In the genomic region with DNA sequence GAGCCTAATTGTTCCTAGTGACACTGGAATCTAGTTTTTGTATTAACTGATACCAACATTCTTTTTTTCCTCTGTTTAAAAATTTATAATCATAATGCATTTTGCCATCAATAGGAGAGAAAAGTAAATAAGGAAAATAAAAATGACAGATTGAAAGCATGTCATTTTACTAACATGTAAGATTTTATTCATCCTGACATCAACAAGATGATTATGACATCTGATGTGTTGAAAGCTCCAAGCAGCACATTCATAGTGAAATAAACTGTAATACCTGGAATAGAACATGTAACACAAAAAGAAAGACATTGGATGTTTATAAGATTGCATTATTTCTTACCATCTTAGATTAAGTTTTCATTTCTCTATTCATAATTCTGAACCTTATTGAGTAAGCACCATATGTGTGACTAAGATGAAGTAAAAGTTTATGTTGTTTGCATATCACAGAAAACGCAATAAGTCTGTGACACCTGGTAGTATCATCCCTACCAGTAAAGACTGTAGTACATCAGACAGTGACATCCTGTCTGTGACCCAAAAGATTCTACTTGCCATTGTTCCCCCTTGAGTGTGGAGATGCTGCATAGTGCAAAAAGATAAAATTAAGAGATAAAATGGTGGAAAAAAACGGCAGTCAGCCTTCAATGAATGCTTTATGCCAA, we compare ENCODE assay signal across 26 cellular contexts.
DNase-seq lines count a peak whose midpoint lies in the region; ATAC-seq, FAIRE-seq and TF ChIP-seq lines count a peak whose summit lies in the region.
"Had no signal": no experiment of that assay in that cellular context is flagged by ENCODE, and none has a peak within 500 bp of the region (broad histone marks: within the 10 kb centered on the region; RNA-seq: fewer than 3 reads in every experiment).

No MANE protein-coding gene starts in this region.

- H3K36me3 Mint-ChIP-seq in activated naive CD4-positive, alpha-beta T cell treated with anti-CD3 and anti-CD28 coated beads for 36 hours (ENCODE audit: low read depth): peaks cover 10% of the 10 kb centered on the region
- peaks cover 4% of the 10 kb centered on the region for H3K36me3 Mint-ChIP-seq in CD4-positive, alpha-beta T cell (ENCODE audit: low read depth)
- no peaks in the 10 kb centered on the region for H3K36me3 Mint-ChIP-seq in activated T-helper 17 cell treated with anti-CD3 and anti-CD28 coated beads, Interleukin-2, amount 50 U/mL, for 72 hours (ENCODE audit: low read depth)
- no peaks in the 10 kb centered on the region for H3K36me3 Mint-ChIP-seq in stimulated activated effector memory CD8-positive, alpha-beta T cell treated with anti-CD3 and anti-CD28 coated beads, Interleukin-12 subunit alpha, Interleukin-12 subunit beta, amount 100 ng/mL, for 72 hours
- H3K36me3 Mint-ChIP-seq: CD4-positive, alpha-beta memory T cell had no signal

- no peak for ATAC-seq in CD4-positive, alpha-beta T cell (ENCODE audit: poor library complexity)
- peak; percentile 88 for ATAC-seq in activated T-helper 17 cell treated with anti-CD3 and anti-CD28 coated beads, Interleukin-2, amount 50 U/mL, for 72 hours (replicated peaks)
- peak; percentile 82 for ATAC-seq in stimulated activated effector memory CD8-positive, alpha-beta T cell treated with anti-CD3 and anti-CD28 coated beads, Interleukin-12 subunit alpha, Interleukin-12 subunit beta, amount 100 ng/mL, for 72 hours
- ATAC-seq in pancreas: no peak
- ATAC-seq: HepG2, K562, Right ventricle myocardium inferior had no signal

- H3K27ac Mint-ChIP-seq in activated naive CD4-positive, alpha-beta T cell treated with anti-CD3 and anti-CD28 coated beads for 36 hours: peak overlapping the region; percentile 70
- peak overlapping the region; percentile 30 for H3K27ac Mint-ChIP-seq in CD4-positive, alpha-beta T cell
- H3K27ac Mint-ChIP-seq in activated T-helper 17 cell treated with anti-CD3 and anti-CD28 coated beads, Interleukin-2, amount 50 U/mL, for 72 hours: peak overlapping the region; percentile 31
- no peak overlapping the region for H3K27ac Mint-ChIP-seq in stimulated activated effector memory CD8-positive, alpha-beta T cell treated with anti-CD3 and anti-CD28 coated beads, Interleukin-12 subunit alpha, Interleukin-12 subunit beta, amount 100 ng/mL, for 72 hours

- H3K4me3 Mint-ChIP-seq in activated naive CD4-positive, alpha-beta T cell treated with anti-CD3 and anti-CD28 coated beads for 36 hours: no peak overlapping the region
- H3K4me3 Mint-ChIP-seq in CD4-positive, alpha-beta T cell: no peak overlapping the region
- no peak overlapping the region for H3K4me3 Mint-ChIP-seq in activated T-helper 17 cell treated with anti-CD3 and anti-CD28 coated beads, Interleukin-2, amount 50 U/mL, for 72 hours
- H3K4me3 Mint-ChIP-seq in stimulated activated effector memory CD8-positive, alpha-beta T cell treated with anti-CD3 and anti-CD28 coated beads, Interleukin-12 subunit alpha, Interleukin-12 subunit beta, amount 100 ng/mL, for 72 hours: no peak overlapping the region
- H3K4me3 Mint-ChIP-seq: CD4-positive, alpha-beta memory T cell had no signal

- CTCF ChIA-PET in activated naive CD4-positive, alpha-beta T cell treated with anti-CD3 and anti-CD28 coated beads for 36 hours (lab: Charles Lee): no interaction called here
- CTCF ChIA-PET in CD4-positive, alpha-beta T cell (lab: Charles Lee): no interaction called here

- H3K4me1 ChIP-seq in pancreas: no peaks in the 10 kb centered on the region
- H3K4me1 ChIP-seq: BLaER1, HAP-1, SJSA1 had no signal

- no peaks in the 10 kb centered on the region for H3K36me3 ChIP-seq in pancreas
- H3K36me3 ChIP-seq: BLaER1, HAP-1, MG63, SJSA1 had no signal

- H3K4me3 ChIP-seq in pancreas: no peak overlapping the region
- H3K4me3 ChIP-seq: BLaER1, GM23248, HAP-1, K562, MG63, SJSA1 had no signal

- no peak for FAIRE-seq in pancreas (lab: Jason Lieb, UNC)
- FAIRE-seq: GM12892, GM18507, HepG2, K562, RCC 7860 had no signal

- DNase-seq in activated naive CD4-positive, alpha-beta T cell treated with anti-CD3 and anti-CD28 coated beads for 36 hours: peak; percentile 6
- no peak for DNase-seq in activated naive CD4-positive, alpha-beta T cell (lab: John Stamatoyannopoulos, UW)
- DNase-seq in CD4-positive, alpha-beta T cell: no peak
- DNase-seq in stimulated activated effector memory CD8-positive, alpha-beta T cell treated with anti-CD3 and anti-CD28 coated beads, Interleukin-12 subunit alpha, Interleukin-12 subunit beta, amount 100 ng/mL, for 72 hours (ENCODE audit: low spot score in 2 of 2): no peak
- DNase-seq in NCI-H1417 treated with DMSO at 0.1 percent for 48 hours (lab: John Stamatoyannopoulos, UW) (no peak), pancreas (no peak)
- DNase-seq: Calu3; CD4-positive, alpha-beta memory T cell; DMS153; MG63; NCI-H1417; NCI-H187; NCI-H446; NCI-H526; OCI-M1 had no signal

- H3K9me3 Mint-ChIP-seq in activated naive CD4-positive, alpha-beta T cell treated with anti-CD3 and anti-CD28 coated beads for 36 hours: no peaks in the 10 kb centered on the region
- H3K9me3 Mint-ChIP-seq in CD4-positive, alpha-beta T cell: no peaks in the 10 kb centered on the region
- H3K9me3 Mint-ChIP-seq in activated T-helper 17 cell treated with anti-CD3 and anti-CD28 coated beads, Interleukin-2, amount 50 U/mL, for 72 hours: no peaks in the 10 kb centered on the region
- H3K9me3 Mint-ChIP-seq in stimulated activated effector memory CD8-positive, alpha-beta T cell treated with anti-CD3 and anti-CD28 coated beads, Interleukin-12 subunit alpha, Interleukin-12 subunit beta, amount 100 ng/mL, for 72 hours: no peaks in the 10 kb centered on the region
- H3K9me3 Mint-ChIP-seq: CD4-positive, alpha-beta memory T cell had no signal

- H3K27ac ChIP-seq in CD4-positive, alpha-beta T cell (ENCODE audit: low read depth, low read length): no peak overlapping the region
- H3K27ac ChIP-seq in pancreas: no peak overlapping the region
- H3K27ac ChIP-seq: BLaER1, GM23248, SJSA1 had no signal

- TF ChIP-seq CTCF in CD4-positive, alpha-beta T cell (IDR thresholded peaks at IDR 0.05): no peak
- TF ChIP-seq CTCF in pancreas (IDR thresholded peaks at IDR 0.05): no peak

- H3K9me3 ChIP-seq in CD4-positive, alpha-beta T cell (ENCODE audit: control insufficient read depth, low read length): no peaks in the 10 kb centered on the region
- H3K9me3 ChIP-seq in pancreas: no peaks in the 10 kb centered on the region
- H3K9me3 ChIP-seq: BLaER1, HAP-1, MG63, SJSA1 had no signal

- intact Hi-C loops in activated naive CD4-positive, alpha-beta T cell treated with anti-CD3 and anti-CD28 coated beads for 36 hours (cut with micrococcal nuclease): loop anchor here (1.0 to 2.0 kb wide), 5 partner anchors 65 to 225 kb away; partner anchors contain the start of gene PCSK5
- intact Hi-C loops in CD4-positive, alpha-beta T cell (cut with DNase I, micrococcal nuclease): loop anchor here in 1 of 2 experiments (5.0 kb wide), 1 partner anchor 44 kb away; no protein-coding TSS in a partner anchor
- intact Hi-C loops in pancreas (cut with DNase I): no loop called here

- no peaks in the 10 kb centered on the region for H3K27me3 Mint-ChIP-seq in activated naive CD4-positive, alpha-beta T cell treated with anti-CD3 and anti-CD28 coated beads for 36 hours (ENCODE audit: low read depth)
- H3K27me3 Mint-ChIP-seq in CD4-positive, alpha-beta T cell: no peaks in the 10 kb centered on the region
- no peaks in the 10 kb centered on the region for H3K27me3 Mint-ChIP-seq in activated T-helper 17 cell treated with anti-CD3 and anti-CD28 coated beads, Interleukin-2, amount 50 U/mL, for 72 hours
- H3K27me3 Mint-ChIP-seq: CD4-positive, alpha-beta memory T cell had no signal

- POLR2A ChIA-PET in CD4-positive, alpha-beta T cell (lab: Charles Lee): no interaction called here

- 67 to 72% methylated on average over 2 of the region's 2 CpGs for WGBS in pancreas, 2 donors

- no peaks in the 10 kb centered on the region for H3K27me3 ChIP-seq in CD4-positive, alpha-beta T cell (ENCODE audit: control insufficient read depth, insufficient read depth, low read length)
- H3K27me3 ChIP-seq in pancreas: no peaks in the 10 kb centered on the region
- H3K27me3 ChIP-seq: BLaER1, MG63, SJSA1 had no signal

- peaks cover 25% of the 10 kb centered on the region for H3K4me1 Mint-ChIP-seq in activated naive CD4-positive, alpha-beta T cell treated with anti-CD3 and anti-CD28 coated beads for 36 hours (ENCODE audit: low read depth)
- peaks cover 10% of the 10 kb centered on the region for H3K4me1 Mint-ChIP-seq in CD4-positive, alpha-beta T cell (ENCODE audit: low read depth)
- peaks cover 5% of the 10 kb centered on the region for H3K4me1 Mint-ChIP-seq in activated T-helper 17 cell treated with anti-CD3 and anti-CD28 coated beads, Interleukin-2, amount 50 U/mL, for 72 hours
- no peaks in the 10 kb centered on the region for H3K4me1 Mint-ChIP-seq in stimulated activated effector memory CD8-positive, alpha-beta T cell treated with anti-CD3 and anti-CD28 coated beads, Interleukin-12 subunit alpha, Interleukin-12 subunit beta, amount 100 ng/mL, for 72 hours

Comparison
In these comparisons a context has a peak if more than half of its experiments do, and no peak if none do; other contexts are left out.
1. ATAC-seq: peak in activated T-helper 17 cell treated with anti-CD3 and anti-CD28 coated beads, Interleukin-2, amount 50 U/mL, for 72 hours (single experiment) and stimulated activated effector memory CD8-positive, alpha-beta T cell treated with anti-CD3 and anti-CD28 coated beads, Interleukin-12 subunit alpha, Interleukin-12 subunit beta, amount 100 ng/mL, for 72 hours (single experiment); none in CD4-positive, alpha-beta T cell (single experiment) and pancreas (0 of 4).